Comparison of ENCODE assay signal across 8 cellular contexts in the genomic region with DNA sequence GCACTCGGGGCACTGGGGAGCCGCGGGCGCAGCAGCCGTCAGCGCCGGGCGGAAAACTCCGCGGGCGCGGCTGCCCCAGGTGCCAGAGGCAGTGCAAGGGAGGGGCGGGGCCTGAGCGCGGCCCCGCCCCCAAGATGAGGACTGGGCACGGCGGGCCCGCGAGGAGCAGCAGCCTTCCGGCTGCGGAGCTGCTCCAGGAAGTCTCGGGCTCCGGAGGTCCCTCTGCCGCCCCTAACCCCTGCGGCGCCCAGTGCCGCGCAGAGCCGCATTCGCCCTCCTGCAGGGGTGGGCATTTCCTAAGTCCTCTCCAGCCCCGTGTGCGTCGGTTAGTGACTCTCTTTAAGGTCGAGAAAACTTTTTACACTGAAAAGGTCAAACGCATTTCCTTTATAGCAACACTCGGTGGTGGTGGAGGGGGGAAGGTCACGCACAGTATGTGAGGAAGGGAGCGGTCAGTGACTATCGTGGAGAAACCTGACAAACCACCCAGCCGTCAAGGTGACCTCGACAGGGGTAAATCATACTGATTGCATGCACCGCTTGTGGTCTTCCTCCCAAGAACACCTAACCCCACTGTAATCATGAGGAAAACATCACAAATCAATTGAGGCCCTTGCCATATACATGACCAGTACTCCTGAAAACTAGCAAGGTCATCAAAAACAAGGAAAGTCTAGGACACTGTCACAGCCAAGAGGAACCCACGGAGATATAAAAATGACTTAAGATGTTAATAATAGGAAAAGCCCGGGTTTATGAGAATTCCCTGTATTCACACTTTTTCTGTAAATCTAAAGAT. TPM values are rescaled to one million over a fixed set of nuclear protein-coding genes. Genes with fewer than 3 reads are reported as not detected.
DNase-seq lines count a peak whose midpoint lies in the region; ATAC-seq, FAIRE-seq and TF ChIP-seq lines count a peak whose summit lies in the region.

A gene (minus strand): TSS at position 60 of the 799 bp plus-strand sequence. CDS start 32,676 bp downstream, outside the sequence.

- peak; percentile 88 for ATAC-seq in upper lobe of left lung (ENCODE audit: low FRiP score in 2 of 2)

- TF ChIP-seq POLR2A in H54 (IDR thresholded peaks at IDR 0.05; ENCODE audit: low read depth, low read length), result peak; percentile 70
- TF ChIP-seq POLR2A in upper lobe of left lung (IDR thresholded peaks at IDR 0.05), result peak; percentile 53 to 98 (median 94)

- no peak for TF ChIP-seq RAD21 in SK-N-SH (IDR thresholded peaks at IDR 0.05; ENCODE audit: low read length)

- H3K36me3 ChIP-seq in Loucy (ENCODE audit: insufficient read depth, low read length) (no peaks in the 10 kb centered on the region), SK-N-SH (replicated peaks in 1 of 2; ENCODE audit: control insufficient read depth in 1 of 2, insufficient read depth in 2 of 2, low read length in 1 of 2) (no peaks in the 10 kb centered on the region), upper lobe of left lung (peaks cover 0 to 6% (median 0%) of the 10 kb centered on the region in 4 donors)

- peak within 1 kb of the TSS; percentile 96 for H3K4me3 Mint-ChIP-seq in activated naive CD4-positive, alpha-beta T cell treated with anti-CD3 and anti-CD28 coated beads, Interleukin-2, amount 50 U/mL, for 24 hours

- H3K27me3 ChIP-seq in Loucy (ENCODE audit: insufficient read depth, low read length, poor library complexity, severe bottlenecking) (no peaks in the 10 kb centered on the region), SK-N-SH (ENCODE audit: insufficient read depth) (no peaks in the 10 kb centered on the region), upper lobe of left lung (no peaks in the 10 kb centered on the region)

- no peaks in the 10 kb centered on the region for H3K9me3 ChIP-seq in Loucy (ENCODE audit: insufficient read depth, low read depth, low read length)
- H3K9me3 ChIP-seq in SK-N-SH, result no peaks in the 10 kb centered on the region
- H3K9me3 ChIP-seq in upper lobe of left lung, result no peaks in the 10 kb centered on the region

- peaks cover 35% of the 10 kb centered on the region for H4K20me1 ChIP-seq in Loucy (ENCODE audit: insufficient read depth, low read length, poor library complexity, severe bottlenecking)
- H4K20me1 ChIP-seq in SK-N-SH (ENCODE audit: insufficient read depth), result peaks cover 19% of the 10 kb centered on the region; the same call in 1 of the 2 replicates

- H3K79me2 ChIP-seq in Loucy (ENCODE audit: insufficient read depth, low read length) (peaks cover 52% of the 10 kb centered on the region), SK-N-SH (ENCODE audit: insufficient read depth) (peaks cover 51% of the 10 kb centered on the region)

- peaks cover 55% of the 10 kb centered on the region for H3K4me1 Mint-ChIP-seq in activated naive CD4-positive, alpha-beta T cell treated with anti-CD3 and anti-CD28 coated beads, Interleukin-2, amount 50 U/mL, for 24 hours

- DNase-seq in GDM1 (lab: John Stamatoyannopoulos, UW) (peak; percentile 77), H54 (ENCODE audit: insufficient read length, low spot score) (peak; percentile 91), SK-N-SH (peak; percentile 96), head of caudate nucleus (peak in 39 of 42 donors; percentile 45 to 86 (median 70)), posterior vena cava (ENCODE audit: low spot score) (peak; percentile 93), upper lobe of left lung (peak; percentile 92 to 98)

- H3K27ac ChIP-seq in SK-N-SH (ENCODE audit: low read depth in 2 of 2, low read length in 1 of 2) (peak within 1 kb of the TSS; percentile 47 to 68), upper lobe of left lung (peak within 1 kb of the TSS; percentile 92 to 100 (median 98))

- H3K4me2 ChIP-seq in Loucy (ENCODE audit: low read depth, low read length, poor library complexity, severe bottlenecking), result peak within 1 kb of the TSS; percentile 89
- peak within 1 kb of the TSS; percentile 85 for H3K4me2 ChIP-seq in SK-N-SH

- H3K4me1 ChIP-seq in Loucy (ENCODE audit: insufficient read depth, low read length, poor library complexity, severe bottlenecking) (peaks cover 30% of the 10 kb centered on the region), SK-N-SH (ENCODE audit: control insufficient read depth in 1 of 2, insufficient read depth in 2 of 2, low read depth in 1 of 2, low read length in 1 of 2) (peaks cover 11 to 17% of the 10 kb centered on the region in 2 experiments; a peak in 2 of 4 replicates), upper lobe of left lung (peaks cover 48 to 66% (median 52%) of the 10 kb centered on the region in 4 donors)

- TF ChIP-seq CTCF in Loucy (conservative IDR thresholded peaks at IDR 0.05; ENCODE audit: low read length) (no peak), SK-N-SH (IDR thresholded peaks at IDR 0.05) (no peak), upper lobe of left lung (IDR thresholded peaks at IDR 0.05) (peak in 1 of 6 experiments; percentile 9)

- H3K4me3 ChIP-seq in Loucy (ENCODE audit: low read length, poor library complexity, severe bottlenecking) (peak within 1 kb of the TSS; percentile 90), SK-N-SH (ENCODE audit: low read depth in 2 of 2, low read length in 1 of 2) (peak within 1 kb of the TSS; percentile 72 to 75), upper lobe of left lung (peak within 1 kb of the TSS; percentile 65 to 96 (median 78))

- TF ChIP-seq EP300 in SK-N-SH (IDR thresholded peaks at IDR 0.05; ENCODE audit: borderline replicate concordance in 1 of 2, low read depth in 1 of 2, low read length in 1 of 2), result no peak
- TF ChIP-seq EP300 in upper lobe of left lung (IDR thresholded peaks at IDR 0.05), result no peak

- intact Hi-C loops in head of caudate nucleus (cut with DNase I), result loop anchor here (10.0 kb wide), 1 partner anchor 51 kb away; no protein-coding TSS in a partner anchor
- intact Hi-C loops in posterior vena cava (cut with DNase I), result loop anchor here in 1 of 2 donors (10.0 kb wide), 1 partner anchor 329 kb away; a partner anchor contains a TSS

- H3F3A ChIP-seq in Loucy (ENCODE audit: low read depth) (no peaks in the 10 kb centered on the region), SK-N-SH (replicated peaks; ENCODE audit: insufficient read depth) (no peaks in the 10 kb centered on the region)

- H3K9me3 Mint-ChIP-seq in activated naive CD4-positive, alpha-beta T cell treated with anti-CD3 and anti-CD28 coated beads, Interleukin-2, amount 50 U/mL, for 24 hours, result no peaks in the 10 kb centered on the region

- H3K27ac Mint-ChIP-seq in activated naive CD4-positive, alpha-beta T cell treated with anti-CD3 and anti-CD28 coated beads, Interleukin-2, amount 50 U/mL, for 24 hours, result peak within 1 kb of the TSS; percentile 96

- peaks cover 5% of the 10 kb centered on the region for H3K36me3 Mint-ChIP-seq in activated naive CD4-positive, alpha-beta T cell treated with anti-CD3 and anti-CD28 coated beads, Interleukin-2, amount 50 U/mL, for 24 hours

- H3K9me2 ChIP-seq in Loucy (replicated peaks; ENCODE audit: low read depth, low read length) (no peaks in the 10 kb centered on the region), SK-N-SH (no peaks in the 10 kb centered on the region)

- H2AFZ ChIP-seq in Loucy (ENCODE audit: low read length) (peak within 1 kb of the TSS; percentile 89), SK-N-SH (ENCODE audit: low read depth) (peak within 1 kb of the TSS; percentile 94)

- no peaks in the 10 kb centered on the region for H3K27me3 Mint-ChIP-seq in activated naive CD4-positive, alpha-beta T cell treated with anti-CD3 and anti-CD28 coated beads, Interleukin-2, amount 50 U/mL, for 24 hours

- no peak for FAIRE-seq in H54 (lab: Jason Lieb, UNC)

- WGBS in SK-N-SH (ENCODE audit: low lambda C conversion rate), result 13% methylated on average over 19 of the region's 45 CpGs
- 7% methylated on average over 20 to 27 of the region's 45 CpGs for WGBS in upper lobe of left lung, 2 donors

- POLR2A ChIA-PET in SK-N-SH (lab: Yijun Ruan, JAX), result interaction anchor here (0.6 to 1.0 kb wide), 2 partner anchors 17 to 73 kb away, joined by 3 to 4 read pairs; no protein-coding TSS in a partner anchor

- H3K9ac ChIP-seq in Loucy (ENCODE audit: low read depth, low read length, poor library complexity, severe bottlenecking) (peak within 1 kb of the TSS; percentile 86), SK-N-SH (peak within 1 kb of the TSS; percentile 94)

- CTCF ChIA-PET in SK-N-SH (lab: Yijun Ruan, JAX), result no interaction called here

TF ChIP-seq in SK-N-SH, 30 proteins besides CTCF, POLR2A, EP300 and RAD21 (continues in another document):
- TF ChIP-seq YY1 (IDR thresholded peaks at IDR 0.05; ENCODE audit: low read depth) (no peak), CHD2 (IDR thresholded peaks at IDR 0.05; ENCODE audit: low read length, partially characterized antibody) (no peak), EZH2phosphoT487 (IDR thresholded peaks at IDR 0.05; ENCODE audit: borderline replicate concordance, low read depth) (no peak), GABPA (IDR thresholded peaks at IDR 0.05; ENCODE audit: low read depth) (peak; percentile 40; the same call in 1 of the 2 replicates), MEF2A (IDR thresholded peaks at IDR 0.05; ENCODE audit: borderline replicate concordance, low read depth) (no peak)
- TF ChIP-seq, protein P1, sequence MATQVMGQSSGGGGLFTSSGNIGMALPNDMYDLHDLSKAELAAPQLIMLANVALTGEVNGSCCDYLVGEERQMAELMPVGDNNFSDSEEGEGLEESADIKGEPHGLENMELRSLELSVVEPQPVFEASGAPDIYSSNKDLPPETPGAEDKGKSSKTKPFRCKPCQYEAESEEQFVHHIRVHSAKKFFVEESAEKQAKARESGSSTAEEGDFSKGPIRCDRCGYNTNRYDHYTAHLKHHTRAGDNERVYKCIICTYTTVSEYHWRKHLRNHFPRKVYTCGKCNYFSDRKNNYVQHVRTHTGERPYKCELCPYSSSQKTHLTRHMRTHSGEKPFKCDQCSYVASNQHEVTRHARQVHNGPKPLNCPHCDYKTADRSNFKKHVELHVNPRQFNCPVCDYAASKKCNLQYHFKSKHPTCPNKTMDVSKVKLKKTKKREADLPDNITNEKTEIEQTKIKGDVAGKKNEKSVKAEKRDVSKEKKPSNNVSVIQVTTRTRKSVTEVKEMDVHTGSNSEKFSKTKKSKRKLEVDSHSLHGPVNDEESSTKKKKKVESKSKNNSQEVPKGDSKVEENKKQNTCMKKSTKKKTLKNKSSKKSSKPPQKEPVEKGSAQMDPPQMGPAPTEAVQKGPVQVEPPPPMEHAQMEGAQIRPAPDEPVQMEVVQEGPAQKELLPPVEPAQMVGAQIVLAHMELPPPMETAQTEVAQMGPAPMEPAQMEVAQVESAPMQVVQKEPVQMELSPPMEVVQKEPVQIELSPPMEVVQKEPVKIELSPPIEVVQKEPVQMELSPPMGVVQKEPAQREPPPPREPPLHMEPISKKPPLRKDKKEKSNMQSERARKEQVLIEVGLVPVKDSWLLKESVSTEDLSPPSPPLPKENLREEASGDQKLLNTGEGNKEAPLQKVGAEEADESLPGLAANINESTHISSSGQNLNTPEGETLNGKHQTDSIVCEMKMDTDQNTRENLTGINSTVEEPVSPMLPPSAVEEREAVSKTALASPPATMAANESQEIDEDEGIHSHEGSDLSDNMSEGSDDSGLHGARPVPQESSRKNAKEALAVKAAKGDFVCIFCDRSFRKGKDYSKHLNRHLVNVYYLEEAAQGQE (IDR thresholded peaks at IDR 0.05; ENCODE audit: low read depth, low read length), result no peak

RNA-seq across cellular contexts. Expression of the gene that starts here (rescaled TPM):
- polyA plus RNA-seq in SK-N-SH (2012; rRNA removed), result 50.9 and 53.6 TPM in 2 replicates
- 42.2 and 48.2 TPM in 2 replicates for polyA plus RNA-seq in SK-N-SH (2012; cell fraction: cytosol; rRNA removed)
- polyA plus RNA-seq in SK-N-SH (2012; cell fraction: nucleus; rRNA removed), result 59.9 and 66.6 TPM in 2 replicates
- 100 to 1,000 TPM; 247 to 269 TPM for total RNA-seq in posterior vena cava
- total RNA-seq in upper lobe of left lung, result 100 to 1,000 TPM; 108 to 327 (median 194) TPM

Comparison
In these comparisons a context has a peak if more than half of its experiments do, and no peak if none do; other contexts are left out.
1. Peak in every context shown above with its lines: DNase-seq, ATAC-seq, H3K4me3 ChIP-seq and H3K27ac ChIP-seq.